2 cellular contexts compared by ENCODE assay signal in genomic region chr1:22018583-22019559, GRCh38.
TF ChIP-seq lines count a peak whose summit lies in the region.

No MANE protein-coding gene starts in this region.

TF ChIP-seq in GM12891, 5 proteins besides CTCF, POLR2A, EP300 and RAD21 (continued from another document):
- TF ChIP-seq PAX5 (IDR thresholded peaks at IDR 0.05; ENCODE audit: insufficient read depth, low read length, severe bottlenecking), result no peak

TF ChIP-seq in GM12878, 131 proteins besides CTCF, POLR2A, EP300 and RAD21 (continued from another document and continues in another):
- TF ChIP-seq RELB (IDR thresholded peaks at IDR 0.05; ENCODE audit: low read depth) (peak; percentile 67; the same call in 1 of the 2 replicates), JUND (IDR thresholded peaks at IDR 0.05; ENCODE audit: low read depth, low read length) (no peak), MTA2 (IDR thresholded peaks at IDR 0.05; ENCODE audit: low read depth) (peak; percentile 76), BCL3 (IDR thresholded peaks at IDR 0.05; ENCODE audit: borderline replicate concordance, insufficient read depth, low read depth, low read length, poor library complexity, severe bottlenecking) (peak; percentile 59), KAT2A (conservative IDR thresholded peaks at IDR 0.05; ENCODE audit: control insufficient read depth, low read depth, low read length) (no peak), SIX5 (IDR thresholded peaks at IDR 0.05; ENCODE audit: low read depth, low read length, severe bottlenecking) (no peak), IRF4 (IDR thresholded peaks at IDR 0.05; ENCODE audit: low read depth, low read length) (no peak), SRF (IDR thresholded peaks at IDR 0.05; ENCODE audit: low read depth in 2 of 2, low read length in 2 of 2) (no peak), IKZF2 (IDR thresholded peaks at IDR 0.05) (peak; percentile 84 to 88), POLR2AphosphoS2 (IDR thresholded peaks at IDR 0.05; ENCODE audit: low read depth, low read length) (no peak), DPF2 (IDR thresholded peaks at IDR 0.05) (peak; percentile 95), MXI1 (IDR thresholded peaks at IDR 0.05; ENCODE audit: low read depth, low read length) (peak; percentile 71), HDAC2 (IDR thresholded peaks at IDR 0.05) (no peak), RELA (IDR thresholded peaks at IDR 0.05; ENCODE audit: borderline replicate concordance, partially characterized antibody) (no peak), EED (IDR thresholded peaks at IDR 0.05; ENCODE audit: low read depth) (peak; percentile 55; the same call in 1 of the 2 replicates), E2F4 (IDR thresholded peaks at IDR 0.05; ENCODE audit: low read depth, low read length) (no peak), REST (IDR thresholded peaks at IDR 0.05; ENCODE audit: low read depth, low read length) (no peak), PAX8 (IDR thresholded peaks at IDR 0.05) (no peak), TCF12 (IDR thresholded peaks at IDR 0.05; ENCODE audit: low read depth, low read length) (no peak), ATF7 (IDR thresholded peaks at IDR 0.05; ENCODE audit: low read depth) (peak; percentile 89), CHD1 (IDR thresholded peaks at IDR 0.05; ENCODE audit: low read depth, low read length) (no peak), RUNX3 (IDR thresholded peaks at IDR 0.05; ENCODE audit: low read length) (peak; percentile 95), E4F1 (IDR thresholded peaks at IDR 0.05; ENCODE audit: borderline replicate concordance, partially characterized antibody) (peak; percentile 64), SUPT20H (IDR thresholded peaks at IDR 0.05; ENCODE audit: borderline replicate concordance, control insufficient read depth, low read depth, low read length) (no peak)
- TF ChIP-seq, protein P1, sequence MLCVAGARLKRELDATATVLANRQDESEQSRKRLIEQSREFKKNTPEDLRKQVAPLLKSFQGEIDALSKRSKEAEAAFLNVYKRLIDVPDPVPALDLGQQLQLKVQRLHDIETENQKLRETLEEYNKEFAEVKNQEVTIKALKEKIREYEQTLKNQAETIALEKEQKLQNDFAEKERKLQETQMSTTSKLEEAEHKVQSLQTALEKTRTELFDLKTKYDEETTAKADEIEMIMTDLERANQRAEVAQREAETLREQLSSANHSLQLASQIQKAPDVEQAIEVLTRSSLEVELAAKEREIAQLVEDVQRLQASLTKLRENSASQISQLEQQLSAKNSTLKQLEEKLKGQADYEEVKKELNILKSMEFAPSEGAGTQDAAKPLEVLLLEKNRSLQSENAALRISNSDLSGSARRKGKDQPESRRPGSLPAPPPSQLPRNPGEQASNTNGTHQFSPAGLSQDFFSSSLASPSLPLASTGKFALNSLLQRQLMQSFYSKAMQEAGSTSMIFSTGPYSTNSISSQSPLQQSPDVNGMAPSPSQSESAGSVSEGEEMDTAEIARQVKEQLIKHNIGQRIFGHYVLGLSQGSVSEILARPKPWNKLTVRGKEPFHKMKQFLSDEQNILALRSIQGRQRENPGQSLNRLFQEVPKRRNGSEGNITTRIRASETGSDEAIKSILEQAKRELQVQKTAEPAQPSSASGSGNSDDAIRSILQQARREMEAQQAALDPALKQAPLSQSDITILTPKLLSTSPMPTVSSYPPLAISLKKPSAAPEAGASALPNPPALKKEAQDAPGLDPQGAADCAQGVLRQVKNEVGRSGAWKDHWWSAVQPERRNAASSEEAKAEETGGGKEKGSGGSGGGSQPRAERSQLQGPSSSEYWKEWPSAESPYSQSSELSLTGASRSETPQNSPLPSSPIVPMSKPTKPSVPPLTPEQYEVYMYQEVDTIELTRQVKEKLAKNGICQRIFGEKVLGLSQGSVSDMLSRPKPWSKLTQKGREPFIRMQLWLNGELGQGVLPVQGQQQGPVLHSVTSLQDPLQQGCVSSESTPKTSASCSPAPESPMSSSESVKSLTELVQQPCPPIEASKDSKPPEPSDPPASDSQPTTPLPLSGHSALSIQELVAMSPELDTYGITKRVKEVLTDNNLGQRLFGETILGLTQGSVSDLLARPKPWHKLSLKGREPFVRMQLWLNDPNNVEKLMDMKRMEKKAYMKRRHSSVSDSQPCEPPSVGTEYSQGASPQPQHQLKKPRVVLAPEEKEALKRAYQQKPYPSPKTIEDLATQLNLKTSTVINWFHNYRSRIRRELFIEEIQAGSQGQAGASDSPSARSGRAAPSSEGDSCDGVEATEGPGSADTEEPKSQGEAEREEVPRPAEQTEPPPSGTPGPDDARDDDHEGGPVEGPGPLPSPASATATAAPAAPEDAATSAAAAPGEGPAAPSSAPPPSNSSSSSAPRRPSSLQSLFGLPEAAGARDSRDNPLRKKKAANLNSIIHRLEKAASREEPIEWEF (IDR thresholded peaks at IDR 0.05; ENCODE audit: insufficient replicate concordance, low read depth, low read length), result no peak
- TF ChIP-seq, protein P2, sequence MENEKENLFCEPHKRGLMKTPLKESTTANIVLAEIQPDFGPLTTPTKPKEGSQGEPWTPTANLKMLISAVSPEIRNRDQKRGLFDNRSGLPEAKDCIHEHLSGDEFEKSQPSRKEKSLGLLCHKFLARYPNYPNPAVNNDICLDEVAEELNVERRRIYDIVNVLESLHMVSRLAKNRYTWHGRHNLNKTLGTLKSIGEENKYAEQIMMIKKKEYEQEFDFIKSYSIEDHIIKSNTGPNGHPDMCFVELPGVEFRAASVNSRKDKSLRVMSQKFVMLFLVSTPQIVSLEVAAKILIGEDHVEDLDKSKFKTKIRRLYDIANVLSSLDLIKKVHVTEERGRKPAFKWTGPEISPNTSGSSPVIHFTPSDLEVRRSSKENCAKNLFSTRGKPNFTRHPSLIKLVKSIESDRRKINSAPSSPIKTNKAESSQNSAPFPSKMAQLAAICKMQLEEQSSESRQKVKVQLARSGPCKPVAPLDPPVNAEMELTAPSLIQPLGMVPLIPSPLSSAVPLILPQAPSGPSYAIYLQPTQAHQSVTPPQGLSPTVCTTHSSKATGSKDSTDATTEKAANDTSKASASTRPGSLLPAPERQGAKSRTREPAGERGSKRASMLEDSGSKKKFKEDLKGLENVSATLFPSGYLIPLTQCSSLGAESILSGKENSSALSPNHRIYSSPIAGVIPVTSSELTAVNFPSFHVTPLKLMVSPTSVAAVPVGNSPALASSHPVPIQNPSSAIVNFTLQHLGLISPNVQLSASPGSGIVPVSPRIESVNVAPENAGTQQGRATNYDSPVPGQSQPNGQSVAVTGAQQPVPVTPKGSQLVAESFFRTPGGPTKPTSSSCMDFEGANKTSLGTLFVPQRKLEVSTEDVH (IDR thresholded peaks at IDR 0.05; ENCODE audit: low read depth, partially characterized antibody), result peak; percentile 16
- TF ChIP-seq, protein P3, sequence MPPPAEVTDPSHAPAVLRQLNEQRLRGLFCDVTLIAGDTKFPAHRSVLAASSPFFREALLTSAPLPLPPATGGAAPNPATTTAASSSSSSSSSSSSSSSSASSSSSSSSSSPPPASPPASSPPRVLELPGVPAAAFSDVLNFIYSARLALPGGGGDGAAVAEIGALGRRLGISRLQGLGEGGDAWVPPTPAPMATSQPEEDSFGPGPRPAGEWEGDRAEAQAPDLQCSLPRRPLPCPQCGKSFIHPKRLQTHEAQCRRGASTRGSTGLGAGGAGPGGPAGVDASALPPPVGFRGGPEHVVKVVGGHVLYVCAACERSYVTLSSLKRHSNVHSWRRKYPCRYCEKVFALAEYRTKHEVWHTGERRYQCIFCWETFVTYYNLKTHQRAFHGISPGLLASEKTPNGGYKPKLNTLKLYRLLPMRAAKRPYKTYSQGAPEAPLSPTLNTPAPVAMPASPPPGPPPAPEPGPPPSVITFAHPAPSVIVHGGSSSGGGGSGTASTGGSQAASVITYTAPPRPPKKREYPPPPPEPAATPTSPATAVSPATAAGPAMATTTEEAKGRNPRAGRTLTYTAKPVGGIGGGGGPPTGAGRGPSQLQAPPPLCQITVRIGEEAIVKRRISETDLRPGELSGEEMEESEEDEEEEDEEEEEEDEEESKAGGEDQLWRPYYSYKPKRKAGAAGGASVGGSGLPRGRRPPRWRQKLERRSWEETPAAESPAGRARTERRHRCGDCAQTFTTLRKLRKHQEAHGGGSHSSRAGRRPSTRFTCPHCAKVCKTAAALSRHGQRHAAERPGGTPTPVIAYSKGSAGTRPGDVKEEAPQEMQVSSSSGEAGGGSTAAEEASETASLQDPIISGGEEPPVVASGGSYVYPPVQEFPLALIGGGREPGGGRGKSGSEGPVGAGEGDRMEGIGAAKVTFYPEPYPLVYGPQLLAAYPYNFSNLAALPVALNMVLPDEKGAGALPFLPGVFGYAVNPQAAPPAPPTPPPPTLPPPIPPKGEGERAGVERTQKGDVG (CRISPR knock-in tag; IDR thresholded peaks at IDR 0.05), result no peak
- TF ChIP-seq, protein P4, sequence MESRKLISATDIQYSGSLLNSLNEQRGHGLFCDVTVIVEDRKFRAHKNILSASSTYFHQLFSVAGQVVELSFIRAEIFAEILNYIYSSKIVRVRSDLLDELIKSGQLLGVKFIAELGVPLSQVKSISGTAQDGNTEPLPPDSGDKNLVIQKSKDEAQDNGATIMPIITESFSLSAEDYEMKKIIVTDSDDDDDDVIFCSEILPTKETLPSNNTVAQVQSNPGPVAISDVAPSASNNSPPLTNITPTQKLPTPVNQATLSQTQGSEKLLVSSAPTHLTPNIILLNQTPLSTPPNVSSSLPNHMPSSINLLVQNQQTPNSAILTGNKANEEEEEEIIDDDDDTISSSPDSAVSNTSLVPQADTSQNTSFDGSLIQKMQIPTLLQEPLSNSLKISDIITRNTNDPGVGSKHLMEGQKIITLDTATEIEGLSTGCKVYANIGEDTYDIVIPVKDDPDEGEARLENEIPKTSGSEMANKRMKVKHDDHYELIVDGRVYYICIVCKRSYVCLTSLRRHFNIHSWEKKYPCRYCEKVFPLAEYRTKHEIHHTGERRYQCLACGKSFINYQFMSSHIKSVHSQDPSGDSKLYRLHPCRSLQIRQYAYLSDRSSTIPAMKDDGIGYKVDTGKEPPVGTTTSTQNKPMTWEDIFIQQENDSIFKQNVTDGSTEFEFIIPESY (IDR thresholded peaks at IDR 0.05), result no peak
